Comparison of ENCODE assay signal across 6 cellular contexts in the genomic region with DNA sequence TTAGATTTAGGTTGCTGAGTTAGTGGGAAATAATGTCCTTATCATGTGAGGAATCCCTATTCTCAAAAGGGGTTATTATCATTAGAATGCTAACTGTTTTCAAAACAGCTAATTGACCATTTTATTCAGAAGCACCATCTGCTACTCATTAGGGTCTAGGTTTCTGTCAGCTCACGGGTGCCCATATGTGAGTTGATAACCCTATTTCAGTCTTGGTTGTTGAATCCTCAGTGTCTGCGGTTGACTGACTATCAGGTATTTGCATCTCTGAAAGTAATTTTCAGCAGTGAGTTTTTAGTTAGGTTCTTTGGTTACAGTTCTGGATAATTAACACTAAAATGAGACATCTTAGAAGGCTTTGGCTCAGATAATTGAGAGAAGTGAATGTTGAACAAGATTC.
"Had no signal": no experiment of that assay in that cellular context is flagged by ENCODE, and none has a peak within 500 bp of the region (broad histone marks: within the 10 kb centered on the region; RNA-seq: fewer than 3 reads in every experiment).

No MANE protein-coding gene starts in this region.

- ATAC-seq: GM12878 had no signal

- FAIRE-seq: GM12878, GM12892, GM18507, GM19239 had no signal

- DNase-seq: GDM1, GF-D8 had no signal

- H3K4me3 ChIP-seq: GM12878 had no signal
